Comparison of ENCODE assay signal across 8 cellular contexts in the genomic region with DNA sequence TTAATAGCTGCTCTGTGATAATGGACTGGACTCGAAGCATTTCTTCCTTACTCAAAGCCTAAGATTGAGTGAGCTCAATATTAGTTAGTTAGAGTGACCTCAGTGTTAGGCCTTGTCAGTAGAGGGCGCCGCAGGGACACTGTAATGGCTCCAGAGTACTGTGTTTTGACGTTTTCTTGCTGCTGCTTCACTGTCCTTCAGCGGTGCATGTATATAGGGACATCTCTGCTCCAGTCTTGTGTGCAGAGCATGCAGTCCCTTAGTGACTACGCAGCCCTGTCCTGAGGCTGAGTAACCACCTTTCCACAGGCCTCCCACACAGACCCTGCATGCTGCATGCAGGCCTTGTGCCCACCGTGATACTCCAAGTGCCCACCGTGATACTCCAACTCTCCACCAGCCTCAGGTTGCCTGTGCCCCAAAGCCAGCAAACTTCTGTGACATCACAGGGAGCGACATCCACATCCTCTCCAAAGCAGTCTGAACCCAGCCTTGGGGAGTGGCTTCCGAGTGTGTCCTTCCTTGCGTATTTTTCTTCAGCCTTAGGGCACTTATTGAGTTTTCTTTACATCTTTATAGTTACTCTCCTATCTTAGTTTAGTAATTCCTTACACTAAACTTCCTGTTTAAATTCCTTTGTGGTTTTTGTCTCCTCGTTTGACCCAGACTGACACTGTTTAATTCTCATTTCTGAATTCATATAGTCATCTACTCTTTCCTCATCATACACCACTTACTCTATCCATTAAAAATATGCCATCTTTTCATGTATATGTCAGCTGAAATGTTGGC.
DNase-seq lines count a peak whose midpoint lies in the region; ATAC-seq and TF ChIP-seq lines count a peak whose summit lies in the region.

No MANE protein-coding gene starts in this region.

- ATAC-seq in CD4-positive, CD25-positive, alpha-beta regulatory T cell (ENCODE audit: low read depth in 2 of 2): peak; percentile 52 to 58
- ATAC-seq in GM21423 (IDR thresholded peaks at IDR 0.05; ENCODE audit: unreplicated experiment) (peak; percentile 77), GM18517 (IDR thresholded peaks at IDR 0.05; ENCODE audit: unreplicated experiment) (no peak)
- ATAC-seq in activated naive CD8-positive, alpha-beta T cell treated with anti-CD3 and anti-CD28 coated beads, Interleukin-2, amount 50 U/mL, for 24 hours: peak; percentile 76

- H3K27me3 Mint-ChIP-seq in CD4-positive, CD25-positive, alpha-beta regulatory T cell: no peaks in the 10 kb centered on the region
- no peaks in the 10 kb centered on the region for H3K27me3 Mint-ChIP-seq in activated naive CD8-positive, alpha-beta T cell treated with anti-CD3 and anti-CD28 coated beads, Interleukin-2, amount 50 U/mL, for 24 hours

- WGBS in smooth muscle cell (ENCODE audit: low lambda C conversion rate): 31% methylated on average over 12 of the region's 12 CpGs

- peaks cover 6% of the 10 kb centered on the region for H4K20me1 ChIP-seq in smooth muscle cell (ENCODE audit: low read depth)

- peak; percentile 7 to 48 (median 27) for DNase-seq in CD4-positive, CD25-positive, alpha-beta regulatory T cell
- DNase-seq in NAMALWA (ENCODE audit: low spot score): peak; percentile 89
- peak; percentile 71 to 84 for DNase-seq in SJCRH30
- DNase-seq in activated naive CD8-positive, alpha-beta T cell treated with anti-CD3 and anti-CD28 coated beads, Interleukin-2, amount 50 U/mL, for 24 hours: peak; percentile 71
- peak in 29 of 51 donors; percentile 4 to 71 (median 32) for DNase-seq in hypothalamus (lab: John Stamatoyannopoulos, UW)
- DNase-seq in smooth muscle cell (lab: John Stamatoyannopoulos, UW; ENCODE audit: unreplicated experiment): no peak

- peaks cover 2 to 14% (median 6%) of the 10 kb centered on the region in 4 donors for H3K4me1 Mint-ChIP-seq in CD4-positive, CD25-positive, alpha-beta regulatory T cell
- H3K4me1 Mint-ChIP-seq in activated naive CD8-positive, alpha-beta T cell treated with anti-CD3 and anti-CD28 coated beads, Interleukin-2, amount 50 U/mL, for 24 hours: peaks cover 22% of the 10 kb centered on the region

- peak overlapping the region; percentile 77 for H3K4me2 ChIP-seq in smooth muscle cell

- no peaks in the 10 kb centered on the region for H3K36me3 ChIP-seq in CD4-positive, CD25-positive, alpha-beta regulatory T cell (ENCODE audit: control insufficient read depth, insufficient read depth, low read length)
- H3K36me3 ChIP-seq in SJCRH30 (no peaks in the 10 kb centered on the region), smooth muscle cell (ENCODE audit: low read depth) (no peaks in the 10 kb centered on the region)

- no peaks in the 10 kb centered on the region for H3F3A ChIP-seq in smooth muscle cell (ENCODE audit: low read depth)

- H3K9me3 Mint-ChIP-seq in CD4-positive, CD25-positive, alpha-beta regulatory T cell: no peaks in the 10 kb centered on the region
- H3K9me3 Mint-ChIP-seq in activated naive CD8-positive, alpha-beta T cell treated with anti-CD3 and anti-CD28 coated beads, Interleukin-2, amount 50 U/mL, for 24 hours: peaks cover 5% of the 10 kb centered on the region

- no peaks in the 10 kb centered on the region for H3K4me1 ChIP-seq in CD4-positive, CD25-positive, alpha-beta regulatory T cell (ENCODE audit: control insufficient read depth, insufficient read depth, low read length, poor library complexity, severe bottlenecking)
- H3K4me1 ChIP-seq in SJCRH30: peaks cover 6% of the 10 kb centered on the region
- peaks cover 2% of the 10 kb centered on the region for H3K4me1 ChIP-seq in smooth muscle cell (ENCODE audit: low read depth)

- no peak overlapping the region for H3K27ac ChIP-seq in CD4-positive, CD25-positive, alpha-beta regulatory T cell (ENCODE audit: insufficient read depth, low read length, poor library complexity, severe bottlenecking)
- H3K27ac ChIP-seq in SJCRH30 (no peak overlapping the region), smooth muscle cell (ENCODE audit: low read depth) (peak overlapping the region; percentile 55)

- TF ChIP-seq CTCF in smooth muscle cell (IDR thresholded peaks at IDR 0.05; ENCODE audit: borderline replicate concordance, insufficient read depth, poor library complexity, severe bottlenecking): peak; percentile 64

- H3K9me3 ChIP-seq in CD4-positive, CD25-positive, alpha-beta regulatory T cell (ENCODE audit: control insufficient read depth in 2 of 2, low read length in 2 of 2): no peaks in the 10 kb centered on the region
- no peaks in the 10 kb centered on the region for H3K9me3 ChIP-seq in SJCRH30 (replicated peaks)
- H3K9me3 ChIP-seq in smooth muscle cell (replicated peaks; ENCODE audit: low read depth): no peaks in the 10 kb centered on the region

- no peak overlapping the region for H3K4me3 ChIP-seq in CD4-positive, CD25-positive, alpha-beta regulatory T cell (ENCODE audit: low read depth, low read length)
- H3K4me3 ChIP-seq in SJCRH30: no peak overlapping the region
- peak overlapping the region; percentile 10 for H3K4me3 ChIP-seq in smooth muscle cell

- peak overlapping the region; percentile 28 for H2AFZ ChIP-seq in smooth muscle cell (ENCODE audit: low read depth)

- H3K4me3 Mint-ChIP-seq in CD4-positive, CD25-positive, alpha-beta regulatory T cell: no peak overlapping the region
- no peak overlapping the region for H3K4me3 Mint-ChIP-seq in activated naive CD8-positive, alpha-beta T cell treated with anti-CD3 and anti-CD28 coated beads, Interleukin-2, amount 50 U/mL, for 24 hours

- peaks cover 17% of the 10 kb centered on the region for H3K79me2 ChIP-seq in smooth muscle cell (ENCODE audit: low read depth)

- H3K27me3 ChIP-seq in CD4-positive, CD25-positive, alpha-beta regulatory T cell (ENCODE audit: control insufficient read depth, insufficient read depth, low read length): no peaks in the 10 kb centered on the region
- H3K27me3 ChIP-seq in SJCRH30 (no peaks in the 10 kb centered on the region; the same call in 1 of the 2 replicates), smooth muscle cell (ENCODE audit: low read depth) (no peaks in the 10 kb centered on the region)

- no peak overlapping the region for H3K9ac ChIP-seq in smooth muscle cell (ENCODE audit: low read depth)

- H3K36me3 Mint-ChIP-seq in CD4-positive, CD25-positive, alpha-beta regulatory T cell: peaks cover 6% of the 10 kb centered on the region
- peaks cover 10% of the 10 kb centered on the region for H3K36me3 Mint-ChIP-seq in activated naive CD8-positive, alpha-beta T cell treated with anti-CD3 and anti-CD28 coated beads, Interleukin-2, amount 50 U/mL, for 24 hours (ENCODE audit: low read depth)

- H3K27ac Mint-ChIP-seq in CD4-positive, CD25-positive, alpha-beta regulatory T cell: peak overlapping the region in 1 of 3 donors; percentile 80
- no peak overlapping the region for H3K27ac Mint-ChIP-seq in activated naive CD8-positive, alpha-beta T cell treated with anti-CD3 and anti-CD28 coated beads, Interleukin-2, amount 50 U/mL, for 24 hours
